Comparison of ENCODE assay signal across 21 cellular contexts in genomic region chr11:12063251-12063650, GRCh38. TPM values are rescaled to one million over a fixed set of nuclear protein-coding genes. Genes with fewer than 3 reads are reported as not detected.
"Had no signal": no experiment of that assay in that cellular context is flagged by ENCODE, and none has a peak within 500 bp of the region (broad histone marks: within the 10 kb centered on the region; RNA-seq: fewer than 3 reads in every experiment).

No MANE protein-coding gene starts in this region.

- H3K9me3 ChIP-seq: mucosa of descending colon, ovary, sigmoid colon, spleen, suprapubic skin, thoracic aorta, uterus had no signal

- H3K27ac ChIP-seq: left ventricle myocardium inferior, ovary, sigmoid colon, spleen, suprapubic skin, thoracic aorta, tibial nerve, uterus had no signal

- ATAC-seq: naive thymus-derived CD4-positive, alpha-beta T cell; natural killer cell treated with Interleukin-12 subunit alpha and Interleukin-12 subunit beta and Interleukin-15 and Interleukin-18, amount 100 ng/mL, for 72 hours; right cardiac atrium; stimulated activated effector memory CD8-positive, alpha-beta T cell treated with anti-CD3 and anti-CD28 coated beads, Interleukin-12 subunit alpha, Interleukin-12 subunit beta, amount 100 ng/mL, for 72 hours had no signal

- FAIRE-seq: keratinocyte, small intestine had no signal

- H3K36me3 ChIP-seq: left ventricle myocardium inferior, ovary, sigmoid colon, spleen, suprapubic skin, thoracic aorta, tibial nerve, uterus had no signal

- DNase-seq: hippocampal formation; left ventricle myocardium inferior; midbrain; mucosa of descending colon; naive thymus-derived CD4-positive, alpha-beta T cell; ovary; retina; right cardiac atrium; small intestine; spleen; stimulated activated CD4-positive, alpha-beta T cell treated with anti-CD3 and anti-CD28 coated beads, Interleukin-4, amount 100 ng/mL, for 24 hours; stimulated activated naive CD4-positive, alpha-beta T cell; uterus had no signal

- H3K27me3 ChIP-seq: ovary, sigmoid colon, suprapubic skin, tibial nerve, uterus had no signal

- H3K4me3 ChIP-seq: left ventricle myocardium inferior, lung, mucosa of descending colon, ovary, sigmoid colon, spleen, suprapubic skin, thoracic aorta, tibial nerve, uterus had no signal

RNA-seq across cellular contexts. Expression of gene DKK3, which starts 54.8 kb away (rescaled TPM):
- total RNA-seq: natural killer cell treated with Interleukin-12 subunit alpha and Interleukin-12 subunit beta and Interleukin-15 and Interleukin-18, amount 100 ng/mL, for 72 hours had no signal
